ENCODE assay signal across 7 cellular contexts in the genomic region with DNA sequence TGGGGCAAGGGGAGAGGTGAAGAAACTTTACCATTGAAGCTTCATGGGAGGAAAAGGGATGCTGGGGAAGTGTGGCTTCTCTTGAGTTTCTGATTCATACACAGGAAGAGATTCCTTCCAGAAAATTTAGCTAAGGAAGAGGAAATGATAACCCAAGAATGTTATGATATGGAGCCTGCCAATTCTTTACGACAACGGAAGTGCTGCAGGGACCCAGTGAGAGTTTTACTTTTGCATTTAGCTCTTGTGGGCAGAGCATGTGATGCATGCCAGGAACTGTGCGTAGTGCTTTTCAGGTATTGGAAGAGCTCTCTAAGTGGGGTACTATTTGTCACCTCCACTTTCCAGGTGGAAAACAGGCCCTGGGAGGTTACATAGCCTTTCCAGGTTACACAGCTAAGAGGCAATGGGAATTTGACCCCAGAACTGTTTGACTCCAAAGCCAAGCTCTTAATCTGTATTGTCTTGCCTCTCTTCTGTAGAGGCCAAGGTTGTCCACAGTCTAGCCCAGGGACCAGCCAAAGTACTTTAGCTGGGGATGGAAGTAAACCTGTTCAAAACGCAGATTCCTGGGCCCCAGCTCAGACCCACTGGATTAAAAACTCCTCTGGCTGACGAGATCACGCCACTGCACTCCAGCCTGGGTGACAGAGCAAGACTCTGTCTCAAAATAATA. TPM values are rescaled to one million over a fixed set of nuclear protein-coding genes. Genes with fewer than 3 reads are reported as not detected.
DNase-seq lines count a peak whose midpoint lies in the region; ATAC-seq and TF ChIP-seq lines count a peak whose summit lies in the region.

No MANE protein-coding gene starts in this region.

- no peaks in the 10 kb centered on the region for H3K9me3 Mint-ChIP-seq in effector memory CD8-positive, alpha-beta T cell
- peaks cover 13% of the 10 kb centered on the region for H3K9me3 Mint-ChIP-seq in neural progenitor cell

- no peak overlapping the region for H2AFZ ChIP-seq in neural progenitor cell (replicated peaks)

- peaks cover 23% of the 10 kb centered on the region for H3F3A ChIP-seq in neural progenitor cell (ENCODE audit: low read depth)

- H3K27ac ChIP-seq in spleen = peak overlapping the region; percentile 68 to 89 (median 83)
- H3K27ac ChIP-seq in neural progenitor cell = no peak overlapping the region

- intact Hi-C loops in spleen (cut with DNase I; ENCODE audit: low total_unique reads) = no loop called here

- peak overlapping the region; percentile 50 to 74 for H3K4me3 Mint-ChIP-seq in effector memory CD8-positive, alpha-beta T cell
- H3K4me3 Mint-ChIP-seq in neural progenitor cell = no peak overlapping the region

- TF ChIP-seq CTCF in spleen (IDR thresholded peaks at IDR 0.05 in 8 of 11, conservative IDR thresholded peaks at IDR 0.05 in 3 of 11) = peak in 1 of 11 experiments; percentile 5
- no peak for TF ChIP-seq CTCF in neural progenitor cell (IDR thresholded peaks at IDR 0.05)

- no peaks in the 10 kb centered on the region for H3K27me3 Mint-ChIP-seq in effector memory CD8-positive, alpha-beta T cell
- no peaks in the 10 kb centered on the region for H3K27me3 Mint-ChIP-seq in neural progenitor cell (ENCODE audit: insufficient read depth, low read depth)

- whole genome bisulfite sequencing in spleen, 5 donors = 41 to 47% (median 46%) methylated on average over 6 of the region's 6 CpGs

- ATAC-seq in GM21529 (IDR thresholded peaks at IDR 0.05; ENCODE audit: unreplicated experiment) (peak; percentile 62), HG02588 (IDR thresholded peaks at IDR 0.05; ENCODE audit: unreplicated experiment) (no peak)
- peak; percentile 95 for ATAC-seq in effector memory CD8-positive, alpha-beta T cell (replicated peaks)

- DNase-seq in NCI-H226 (peak; percentile 90), spleen (no peak), neural progenitor cell (ENCODE audit: low spot score) (no peak), 8988T (no peak)
- peak in 1 of 3 experiments; percentile 21 for DNase-seq in effector memory CD8-positive, alpha-beta T cell

- H3K79me2 ChIP-seq in neural progenitor cell (ENCODE audit: low read depth) = no peaks in the 10 kb centered on the region

- no peak overlapping the region for H3K4me2 ChIP-seq in neural progenitor cell

- peaks cover 2% of the 10 kb centered on the region for H3K36me3 Mint-ChIP-seq in effector memory CD8-positive, alpha-beta T cell (ENCODE audit: insufficient read depth)
- peaks cover 6% of the 10 kb centered on the region for H3K36me3 Mint-ChIP-seq in neural progenitor cell

- no peaks in the 10 kb centered on the region for H3K27me3 ChIP-seq in spleen (replicated peaks in 1 of 7)
- H3K27me3 ChIP-seq in neural progenitor cell = peaks cover 60% of the 10 kb centered on the region

- H3K4me1 ChIP-seq in spleen = peaks cover 17 to 93% (median 59%) of the 10 kb centered on the region in 6 donors
- peaks cover 22% of the 10 kb centered on the region for H3K4me1 ChIP-seq in neural progenitor cell

- H3K27ac Mint-ChIP-seq in effector memory CD8-positive, alpha-beta T cell = peak overlapping the region; percentile 92 to 96
- no peak overlapping the region for H3K27ac Mint-ChIP-seq in neural progenitor cell

- H4K20me1 ChIP-seq in neural progenitor cell (ENCODE audit: low read depth) = peaks cover 13% of the 10 kb centered on the region

- H3K4me3 ChIP-seq in spleen = peak overlapping the region in 1 of 8 donors; percentile 1
- no peak overlapping the region for H3K4me3 ChIP-seq in neural progenitor cell

- H3K4me1 Mint-ChIP-seq in effector memory CD8-positive, alpha-beta T cell (ENCODE audit: low read depth in 2 of 2) = peaks cover 29 to 56% of the 10 kb centered on the region in 2 donors
- peaks cover 24% of the 10 kb centered on the region for H3K4me1 Mint-ChIP-seq in neural progenitor cell

- H3K9me3 ChIP-seq in spleen (no peaks in the 10 kb centered on the region), neural progenitor cell (ENCODE audit: low read depth) (no peaks in the 10 kb centered on the region)

- no peak overlapping the region for H3K9ac ChIP-seq in neural progenitor cell

- H3K36me3 ChIP-seq in spleen (peaks cover 0 to 9% (median 0%) of the 10 kb centered on the region in 6 donors), neural progenitor cell (no peaks in the 10 kb centered on the region)

- TF ChIP-seq POLR2A in spleen (IDR thresholded peaks at IDR 0.05) = no peak

RNA-seq across cellular contexts. Expression of gene CMTM7, which starts 23.0 kb away (rescaled TPM):
- total RNA-seq in spleen (10 to 100 TPM; 42.4 to 92.0 (median 48.6) TPM), neural progenitor cell (ENCODE audit: low replicate concordance) (11.4 and 11.8 TPM in 2 replicates)
- 10 to 100 TPM; 27.6 to 38.3 (median 32.8) TPM for polyA plus RNA-seq in spleen
